8 cellular contexts compared by ENCODE assay signal in the genomic region with DNA sequence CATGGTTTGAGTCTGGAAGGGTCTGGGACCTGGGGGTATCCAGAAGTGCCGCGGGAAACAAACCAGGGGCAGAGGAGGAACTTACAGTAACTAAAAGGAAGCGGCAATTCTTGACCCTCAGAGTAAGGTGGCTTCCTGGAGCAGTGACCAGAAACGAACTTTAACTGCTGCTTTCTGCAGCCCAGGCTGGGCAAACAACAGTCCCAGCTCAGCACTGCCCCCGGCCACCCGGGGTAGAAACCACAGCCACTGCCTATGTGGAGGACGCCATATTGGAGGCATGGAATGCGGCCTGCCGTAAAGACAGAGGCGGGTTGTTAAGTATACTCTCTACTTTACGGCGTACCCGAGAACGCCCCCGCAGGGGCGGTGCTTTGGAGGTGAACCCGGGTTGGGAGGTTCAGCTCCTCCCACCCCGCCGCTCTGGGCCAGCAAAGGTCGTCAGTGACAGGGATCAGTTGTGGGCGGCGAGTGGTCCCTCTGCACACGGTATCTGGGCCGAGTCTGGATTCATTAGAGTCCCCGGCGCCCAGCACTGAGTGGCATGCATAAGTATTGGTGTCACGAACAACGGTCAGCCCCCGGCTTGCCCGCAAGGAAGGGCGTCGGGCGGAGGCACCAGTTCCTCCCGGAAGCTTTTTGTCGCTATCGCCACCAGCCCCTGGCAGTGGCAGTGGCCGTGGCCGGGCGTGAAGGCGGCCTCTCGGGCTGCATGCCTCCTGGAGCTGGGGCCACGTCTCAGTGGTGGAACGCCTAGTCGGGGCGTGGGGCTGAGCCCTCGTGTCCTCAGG. TPM values are rescaled to one million over a fixed set of nuclear protein-coding genes. Genes with fewer than 3 reads are reported as not detected.
DNase-seq lines count a peak whose midpoint lies in the region; ATAC-seq and TF ChIP-seq lines count a peak whose summit lies in the region.

A gene with protein sequence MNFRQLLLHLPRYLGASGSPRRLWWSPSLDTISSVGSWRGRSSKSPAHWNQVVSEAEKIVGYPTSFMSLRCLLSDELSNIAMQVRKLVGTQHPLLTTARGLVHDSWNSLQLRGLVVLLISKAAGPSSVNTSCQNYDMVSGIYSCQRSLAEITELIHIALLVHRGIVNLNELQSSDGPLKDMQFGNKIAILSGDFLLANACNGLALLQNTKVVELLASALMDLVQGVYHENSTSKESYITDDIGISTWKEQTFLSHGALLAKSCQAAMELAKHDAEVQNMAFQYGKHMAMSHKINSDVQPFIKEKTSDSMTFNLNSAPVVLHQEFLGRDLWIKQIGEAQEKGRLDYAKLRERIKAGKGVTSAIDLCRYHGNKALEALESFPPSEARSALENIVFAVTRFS (minus strand): TSS at position 282 of the 791 bp plus-strand sequence. CDS start 279 bp downstream, at position 3.

- peak within 1 kb of the TSS; percentile 83 for H3K9ac ChIP-seq in IMR-90 (ENCODE audit: low read depth, low read length)

- peak within 1 kb of the TSS; percentile 48 for H2BK120ac ChIP-seq in IMR-90 (ENCODE audit: low read depth, low read length)

- no peaks in the 10 kb centered on the region for H3K9me2 ChIP-seq in OCI-LY7 (ENCODE audit: insufficient read depth, low read length)

- peak; percentile 50 for TF ChIP-seq RAD21 in IMR-90 (IDR thresholded peaks at IDR 0.05; ENCODE audit: low read length)

- peak; percentile 98 for DNase-seq in DMS153 (lab: John Stamatoyannopoulos, UW)
- peak; percentile 95 for DNase-seq in IMR-90
- DNase-seq in OCI-LY7 (ENCODE audit: low spot score): peak; percentile 99
- peak; percentile 97 for DNase-seq in activated T-cell treated with anti-CD3 and anti-CD28 coated beads for 1 hour (ENCODE audit: low read depth)
- peak; percentile 97 for DNase-seq in epithelial cell of esophagus (ENCODE audit: low read depth)
- DNase-seq in stimulated activated CD8-positive, alpha-beta memory T cell treated with anti-CD3 and anti-CD28 coated beads, Interleukin-4, amount 100 ng/mL, for 1 hour (ENCODE audit: low read depth in 2 of 2, low spot score in 1 of 2): peak; percentile 91 to 95

- peak within 1 kb of the TSS; percentile 31 for H3K18ac ChIP-seq in IMR-90 (ENCODE audit: low read depth, low read length)

- WGBS in IMR-90 (ENCODE audit: extremely low coverage in 2 of 2, insufficient read length in 1 of 2), 2 experiments: 1% methylated on average over 18 of the region's 46 CpGs; no CpG with 5 or more reads in 1 of the 2 experiments

- H3K4ac ChIP-seq in IMR-90 (ENCODE audit: low read depth, low read length): peak within 1 kb of the TSS; percentile 78

- H4K20me1 ChIP-seq in IMR-90 (ENCODE audit: insufficient read depth, low read length) (no peaks in the 10 kb centered on the region), OCI-LY7 (ENCODE audit: insufficient read depth, low read length) (no peaks in the 10 kb centered on the region)

- peak within 1 kb of the TSS; percentile 41; the same call in 1 of the 3 replicates for H2BK15ac ChIP-seq in IMR-90 (ENCODE audit: low read depth, low read length)

- H3K9me1 ChIP-seq in IMR-90 (ENCODE audit: insufficient read depth, low read length): peaks cover 5% of the 10 kb centered on the region; the same call in 1 of the 2 replicates

- CTCF ChIA-PET in IMR-90 (lab: Yijun Ruan, JAX) (interaction anchor here (0.6 to 3.3 kb wide), 9 partner anchors 13 to 324 kb away, joined by 3 to 23 read pairs (median 4); a partner anchor contains a TSS), OCI-LY7 (lab: Charles Lee; ENCODE audit: unreplicated experiment) (interaction anchor here (0.8 to 1.0 kb wide), 5 partner anchors 30 to 328 kb away, joined by 3 to 4 read pairs (median 4); no protein-coding TSS in a partner anchor)

- H3K9me3 ChIP-seq in IMR-90 (ENCODE audit: control insufficient read depth, insufficient read depth, low read length) (no peaks in the 10 kb centered on the region), OCI-LY7 (ENCODE audit: low read length) (no peaks in the 10 kb centered on the region), mononuclear cell (ENCODE audit: low read depth, low read length) (no peaks in the 10 kb centered on the region)

- peak within 1 kb of the TSS; percentile 92 for H2AK9ac ChIP-seq in IMR-90 (replicated peaks; ENCODE audit: low read depth, low read length, poor library complexity)

- H2BK5ac ChIP-seq in IMR-90 (ENCODE audit: low read depth, low read length, poor library complexity, severe bottlenecking): peak within 1 kb of the TSS; percentile 68

- peak; percentile 58; the same call in 1 of the 2 replicates for TF ChIP-seq POLR2A in IMR-90 (IDR thresholded peaks at IDR 0.05; ENCODE audit: low read depth, low read length)

- H3K27me3 ChIP-seq in IMR-90 (ENCODE audit: control insufficient read depth, insufficient read depth, low read length) (no peaks in the 10 kb centered on the region), mononuclear cell (ENCODE audit: insufficient read depth, low read length) (no peaks in the 10 kb centered on the region)

- peaks cover 16 to 20% of the 10 kb centered on the region in 2 experiments for H3K79me1 ChIP-seq in IMR-90 (ENCODE audit: low read depth in 1 of 2, low read length in 2 of 2)

- H3K36me3 ChIP-seq in IMR-90 (ENCODE audit: control insufficient read depth, insufficient read depth, low read length) (no peaks in the 10 kb centered on the region), OCI-LY7 (ENCODE audit: insufficient read depth, low read length) (peaks cover 22% of the 10 kb centered on the region)

- H4K91ac ChIP-seq in IMR-90 (ENCODE audit: insufficient read depth, low read depth, low read length): peak within 1 kb of the TSS; percentile 43

- peak within 1 kb of the TSS; percentile 78 for H3K14ac ChIP-seq in IMR-90 (replicated peaks; ENCODE audit: low read depth, low read length)

- H3K27ac ChIP-seq in IMR-90 (ENCODE audit: insufficient read depth, low read length) (peak within 1 kb of the TSS; percentile 76), OCI-LY7 (ENCODE audit: low read depth, low read length, poor library complexity, severe bottlenecking) (peak within 1 kb of the TSS; percentile 90)

- POLR2A ChIA-PET in IMR-90 (lab: Charles Lee; ENCODE audit: unreplicated experiment) (interaction anchor here (0.5 to 1.2 kb wide), 4 partner anchors 15 to 1687 kb away, joined by 3 read pairs; no protein-coding TSS in a partner anchor), OCI-LY7 (lab: Charles Lee) (interaction anchor here (0.6 to 4.1 kb wide), 28 partner anchors 9 to 480 kb away, joined by 3 to 32 read pairs (median 4); no protein-coding TSS in a partner anchor)

- in situ Hi-C loops in IMR-90 (cut with MboI; ENCODE audit: low sequenced_read_pairs): no loop called here

- H3K56ac ChIP-seq in IMR-90 (ENCODE audit: extremely low read depth, insufficient read depth, low read length): peak within 1 kb of the TSS; percentile 76

- H2AFZ ChIP-seq in IMR-90 (replicated peaks; ENCODE audit: low read length, poor library complexity): peak within 1 kb of the TSS; percentile 97
- H2AFZ ChIP-seq in OCI-LY7 (ENCODE audit: low read length): peak within 1 kb of the TSS; percentile 61

- peak within 1 kb of the TSS; percentile 93 for H4K5ac ChIP-seq in IMR-90 (ENCODE audit: low read depth, low read length)

- peak within 1 kb of the TSS; percentile 92 to 94 for H4K8ac ChIP-seq in IMR-90 (ENCODE audit: low read depth in 2 of 2, low read length in 2 of 2)

- TF ChIP-seq CTCF in IMR-90 (conservative IDR thresholded peaks at IDR 0.05; ENCODE audit: low read depth, low read length): peak; percentile 63
- TF ChIP-seq CTCF in OCI-LY7 (conservative IDR thresholded peaks at IDR 0.05; ENCODE audit: low read length): peak; percentile 77
- TF ChIP-seq CTCF in epithelial cell of esophagus (IDR thresholded peaks at IDR 0.05; ENCODE audit: insufficient read depth, low read depth, low read length, missing control alignments): peak; percentile 62

- no peak within 1 kb of the TSS for H2BK20ac ChIP-seq in IMR-90 (ENCODE audit: low read depth, low read length)

- intact Hi-C loops in IMR-90 (cut with micrococcal nuclease): loop anchor here (2.0 to 5.0 kb wide), 3 partner anchors 141 to 327 kb away; no protein-coding TSS in a partner anchor
- intact Hi-C loops in OCI-LY7 (cut with micrococcal nuclease; ENCODE audit: unreplicated experiment): loop anchor here (1.0 to 5.0 kb wide), 5 partner anchors 30 to 342 kb away; a partner anchor contains a TSS

- BruUV-seq in IMR-90 (replicated peaks; lab: Mats Ljungman, UMichigan) (no TSS peak), OCI-LY7 (replicated peaks; lab: Mats Ljungman, UMichigan) (TSS peak; percentile 85)

- peak within 1 kb of the TSS; percentile 79 for H3K23ac ChIP-seq in IMR-90 (ENCODE audit: low read depth, low read length)

- ATAC-seq in GM21528 (IDR thresholded peaks at IDR 0.05; ENCODE audit: low FRiP score, unreplicated experiment) (peak; percentile 92), IMR-90 (ENCODE audit: low read depth) (peak; percentile 99)

- peaks cover 43% of the 10 kb centered on the region; the same call in 1 of the 2 replicates for H3K79me2 ChIP-seq in OCI-LY7 (ENCODE audit: insufficient read depth, low read depth, low read length)

- H2AK5ac ChIP-seq in IMR-90 (ENCODE audit: low read depth, low read length): peak within 1 kb of the TSS; percentile 17; the same call in 1 of the 2 replicates

- 0 out of 2 replicates have a peak, but pooled peaks cover 2% of the 10 kb centered on the region for H3K4me1 ChIP-seq in IMR-90 (ENCODE audit: control insufficient read depth, insufficient read depth, low read length)
- peaks cover 19% of the 10 kb centered on the region for H3K4me1 ChIP-seq in OCI-LY7 (ENCODE audit: insufficient read depth, low read length, poor library complexity, severe bottlenecking)
- peaks cover 11% of the 10 kb centered on the region for H3K4me1 ChIP-seq in mononuclear cell (ENCODE audit: insufficient read depth, low read length)

- H3K4me2 ChIP-seq in IMR-90 (ENCODE audit: low read depth, low read length): peak within 1 kb of the TSS; percentile 91
- H3K4me2 ChIP-seq in OCI-LY7 (ENCODE audit: low read length): peak within 1 kb of the TSS; percentile 80

- dilution Hi-C loops in IMR-90 (cut with HindIII; ENCODE audit: low sequenced_read_pairs, unreplicated experiment): no loop called here

- H3K4me3 ChIP-seq in IMR-90 (ENCODE audit: insufficient read depth, low read depth, low read length): peak within 1 kb of the TSS; percentile 85
- H3K4me3 ChIP-seq in OCI-LY7 (ENCODE audit: low read depth, low read length, poor library complexity, severe bottlenecking): peak within 1 kb of the TSS; percentile 86
- peak within 1 kb of the TSS; percentile 98 for H3K4me3 ChIP-seq in epithelial cell of esophagus (ENCODE audit: low read length)
- H3K4me3 ChIP-seq in mononuclear cell (ENCODE audit: low read length): peak within 1 kb of the TSS; percentile 85

TF ChIP-seq in IMR-90, 13 proteins besides CTCF, POLR2A, EP300 and RAD21 (continues in another document):
- peak; percentile 51; the same call in 1 of the 2 replicates for TF ChIP-seq MAZ (IDR thresholded peaks at IDR 0.05; ENCODE audit: borderline replicate concordance, low read depth, low read length)

RNA-seq across cellular contexts. Expression of the gene that starts here (rescaled TPM):
- 8.6 and 8.9 TPM in 2 replicates for total RNA-seq in IMR-90 (2012; rRNA removed)
- polyA plus RNA-seq in IMR-90 (2012; rRNA removed): 9.2 and 10.1 TPM in 2 replicates
- 6.2 and 8.7 TPM in 2 replicates for polyA plus RNA-seq in IMR-90 (2012; cell fraction: cytosol; rRNA removed)
- 4.5 and 4.9 TPM in 2 replicates for polyA plus RNA-seq in IMR-90 (2012; cell fraction: nucleus; rRNA removed; ENCODE audit: low replicate concordance)
- 7.4 and 14.7 TPM in 2 replicates for total RNA-seq in OCI-LY7 (2014; rRNA removed; shearing (Covaris generic))
- 24.9 and 25.2 TPM in 2 replicates for total RNA-seq in OCI-LY7 (2022)
- 4.0 TPM for total RNA-seq in mononuclear cell

Comparison
In these comparisons a context has a peak if more than half of its experiments do, and no peak if none do; other contexts are left out.
1. Peak in every context shown above with its lines: DNase-seq, ATAC-seq, H3K4me3 ChIP-seq and H3K27ac ChIP-seq.